In genomic region chr2:172106128-172106961, GRCh38 we compare ENCODE assay signal across 8 cellular contexts. TPM values are rescaled to one million over a fixed set of nuclear protein-coding genes. Genes with fewer than 3 reads are reported as not detected.
DNase-seq lines count a peak whose midpoint lies in the region; ATAC-seq and TF ChIP-seq lines count a peak whose summit lies in the region.

No MANE protein-coding gene starts in this region.

- 4 to 11% methylated on average over 23 to 43 of the region's 43 CpGs for WGBS in body of pancreas, 2 donors
- WGBS in aorta, 2 donors: 6% methylated on average over 43 of the region's 43 CpGs

- ATAC-seq in body of pancreas: no peak
- ATAC-seq in left colon: peak; percentile 29
- peak; percentile 20 for ATAC-seq in aorta (ENCODE audit: low FRiP score)
- no peak for ATAC-seq in GM19397 (IDR thresholded peaks at IDR 0.05; ENCODE audit: unreplicated experiment)
- no peak for ATAC-seq in GM21360 (IDR thresholded peaks at IDR 0.05; ENCODE audit: unreplicated experiment)

- peaks cover 38% of the 10 kb centered on the region for H3K4me1 ChIP-seq in body of pancreas
- no peaks in the 10 kb centered on the region for H3K4me1 ChIP-seq in aorta (ENCODE audit: control insufficient read depth in 1 of 2, insufficient read depth in 2 of 2, low read length in 2 of 2)

- H3K27ac ChIP-seq in body of pancreas (no peak overlapping the region), aorta (ENCODE audit: low read depth in 1 of 2, low read length in 2 of 2) (no peak overlapping the region)

- no peak for TF ChIP-seq POLR2A in body of pancreas (IDR thresholded peaks at IDR 0.05)

- H3K27me3 ChIP-seq in body of pancreas: peaks cover 10 to 57% of the 10 kb centered on the region in 2 donors
- no peaks in the 10 kb centered on the region for H3K27me3 ChIP-seq in aorta (ENCODE audit: control insufficient read depth in 1 of 2, insufficient read depth in 2 of 2, low read length in 1 of 2)

- intact Hi-C loops in body of pancreas (cut with DNase I): loop anchor here (10.0 kb wide), 1 partner anchor 292 kb away; no protein-coding TSS in a partner anchor
- intact Hi-C loops in left colon (cut with DNase I, micrococcal nuclease): no loop called here
- intact Hi-C loops in aorta (cut with DNase I): loop anchor here in 1 of 2 donors (10.0 kb wide), 2 partner anchors 112 to 402 kb away; partner anchors contain the start of gene METAP1D

- peak in 5 of 7 experiments; percentile 4 to 42 (median 29) for TF ChIP-seq CTCF in body of pancreas (IDR thresholded peaks at IDR 0.05)

- H3K36me3 ChIP-seq in body of pancreas (replicated peaks in 1 of 2; ENCODE audit: insufficient read depth in 1 of 2, low read depth in 2 of 2) (no peaks in the 10 kb centered on the region), aorta (ENCODE audit: control insufficient read depth in 1 of 2, insufficient read depth in 2 of 2, low read length in 1 of 2) (no peaks in the 10 kb centered on the region)

- H3K9me3 ChIP-seq in body of pancreas: no peaks in the 10 kb centered on the region
- no peaks in the 10 kb centered on the region for H3K9me3 ChIP-seq in aorta (ENCODE audit: control insufficient read depth, low read length)

- DNase-seq in SIG-M5 treated with dmso at 0.1 percent for 504 hours (lab: John Stamatoyannopoulos, UW; ENCODE audit: unreplicated experiment): peak; percentile 73
- DNase-seq in SIG-M5 (lab: John Stamatoyannopoulos, UW): no peak
- peak; percentile 61 for DNase-seq in NOMO-1 treated with dmso at 0.1 percent for 144 hours (lab: John Stamatoyannopoulos, UW; ENCODE audit: unreplicated experiment)
- DNase-seq in body of pancreas: peak in 1 of 4 donors; percentile 43
- no peak for DNase-seq in left colon
- no peak for DNase-seq in aorta

- H3K4me3 ChIP-seq in body of pancreas (no peak overlapping the region), aorta (ENCODE audit: low read length in 2 of 2) (no peak overlapping the region)

RNA-seq across cellular contexts. Expression of gene DLX2, which starts 3.6 kb away (rescaled TPM):
- total RNA-seq in body of pancreas (not detected), left colon (under 1 TPM in 1 of 2 donors, not detected in 1; 0.11 TPM), aorta (not detected)
- polyA plus RNA-seq in aorta: under 1 TPM in 1 of 2 donors, not detected in 1; 0.50 TPM

RNA-seq across cellular contexts. Expression of gene DLX1, which starts 21.0 kb away (rescaled TPM):
- not detected for total RNA-seq in body of pancreas
- total RNA-seq in left colon: under 1 TPM in 1 of 2 donors, not detected in 1; 0.17 TPM
- under 1 TPM in 1 of 2 donors, not detected in 1; 0.51 TPM for total RNA-seq in aorta
- polyA plus RNA-seq in aorta: under 1 TPM; 0.18 to 0.38 TPM

Comparison
In these comparisons a context has a peak if more than half of its experiments do, and no peak if none do; other contexts are left out.
1. DNase-seq: peak in SIG-M5 treated with dmso at 0.1 percent for 504 hours (single experiment) and NOMO-1 treated with dmso at 0.1 percent for 144 hours (single experiment); none in SIG-M5 (single experiment), left colon (0 of 2) and aorta (0 of 2).
2. ATAC-seq: peak in left colon (single experiment) and aorta (single experiment); none in body of pancreas (single experiment), GM19397 (single experiment) and GM21360 (single experiment).